In genomic region chr18:30132959-30133358, GRCh38 we compare ENCODE assay signal across 21 cellular contexts.
DNase-seq lines count a peak whose midpoint lies in the region; ATAC-seq and TF ChIP-seq lines count a peak whose summit lies in the region.
"Had no signal": no experiment of that assay in that cellular context is flagged by ENCODE, and none has a peak within 500 bp of the region (broad histone marks: within the 10 kb centered on the region; RNA-seq: fewer than 3 reads in every experiment).

No MANE protein-coding gene starts in this region.

- no peaks in the 10 kb centered on the region for H3K9me3 ChIP-seq in adipocyte (ENCODE audit: control insufficient read depth, low read length)

- no peak overlapping the region for H3K9ac ChIP-seq in adipocyte (ENCODE audit: low read length)

- H3K27ac ChIP-seq in foreskin keratinocyte: no peak overlapping the region
- H3K27ac ChIP-seq: SK-N-MC had no signal

- H3K27me3 ChIP-seq in adipocyte (replicated peaks; ENCODE audit: control insufficient read depth, insufficient read depth, low read length) (no peaks in the 10 kb centered on the region), foreskin keratinocyte (no peaks in the 10 kb centered on the region)

- H3K4me1 ChIP-seq in adipocyte (ENCODE audit: control insufficient read depth, insufficient read depth, low read length): no peaks in the 10 kb centered on the region
- H3K4me1 ChIP-seq in foreskin keratinocyte: no peaks in the 10 kb centered on the region

- ATAC-seq in foreskin keratinocyte (peak; percentile 67), GM19324 (IDR thresholded peaks at IDR 0.05; ENCODE audit: low FRiP score, unreplicated experiment) (no peak), HG03565 (IDR thresholded peaks at IDR 0.05; ENCODE audit: unreplicated experiment) (no peak)
- ATAC-seq: CD8-positive, alpha-beta T cell had no signal

- DNase-seq in ELR (ENCODE audit: low read depth) (peak; percentile 62), HPDE6-E6E7 (ENCODE audit: extremely low spot score) (peak; percentile 6), adipocyte (ENCODE audit: low read depth) (peak; percentile 62), foreskin keratinocyte (peak; percentile 37 to 65), GM10266 (ENCODE audit: extremely low spot score) (no peak)
- no peak for DNase-seq in activated CD4-positive, alpha-beta T cell treated with anti-CD3 and anti-CD28 coated beads, Interleukin-2, amount 50 U/mL, for 1 hour
- DNase-seq: AML-193; C1 segment of cervical spinal cord; CD8-positive, alpha-beta T cell; GDM1; H9; KG1; NCI-H1694; NCI-H446 treated with DMSO at 0.1 percent for 48 hours; NCI-H526 treated with DMSO at 0.1 percent for 48 hours; OCI-M1; SHP77; T-helper 2 cell had no signal

- no peak overlapping the region for H3K4me3 ChIP-seq in adipocyte (ENCODE audit: low read length)
- H3K4me3 ChIP-seq: SK-N-MC had no signal

- TF ChIP-seq CTCF in foreskin keratinocyte (conservative IDR thresholded peaks at IDR 0.05) (no peak), GM10266 (IDR thresholded peaks at IDR 0.05; ENCODE audit: control insufficient read depth, insufficient read depth, low read depth, missing control alignments) (no peak)

- no peaks in the 10 kb centered on the region for H3K36me3 ChIP-seq in adipocyte (ENCODE audit: control insufficient read depth, insufficient read depth, low read length, severe bottlenecking)

Comparison
In these comparisons a context has a peak if more than half of its experiments do, and no peak if none do; other contexts are left out.
1. DNase-seq: peak in ELR (single experiment), HPDE6-E6E7 (single experiment), adipocyte (single experiment) and foreskin keratinocyte (2 of 2); none in activated CD4-positive, alpha-beta T cell treated with anti-CD3 and anti-CD28 coated beads, Interleukin-2, amount 50 U/mL, for 1 hour (single experiment) and GM10266 (single experiment).